ENCODE assay signal across 25 cellular contexts in the genomic region with DNA sequence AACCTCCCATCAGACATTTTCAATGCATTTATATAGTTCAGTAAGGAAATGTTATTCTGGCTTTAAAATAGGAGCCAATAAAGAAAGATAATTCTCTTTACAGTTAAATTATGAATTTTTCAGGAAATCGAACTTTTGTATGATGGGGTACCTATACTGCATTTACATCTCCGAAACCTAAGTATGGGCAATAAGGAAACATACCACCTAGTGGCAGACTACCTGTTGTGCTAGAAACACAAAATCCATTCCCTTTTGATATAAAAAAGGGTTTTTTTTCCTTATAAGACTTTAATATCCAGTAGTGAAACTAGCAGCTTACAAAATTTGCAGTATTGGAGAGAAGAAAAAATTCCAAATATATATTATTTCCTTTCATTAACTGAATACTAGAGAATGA. TPM values are rescaled to one million over a fixed set of nuclear protein-coding genes. Genes with fewer than 3 reads are reported as not detected.
DNase-seq lines count a peak whose midpoint lies in the region; ATAC-seq, FAIRE-seq and TF ChIP-seq lines count a peak whose summit lies in the region.
"Had no signal": no experiment of that assay in that cellular context is flagged by ENCODE, and none has a peak within 500 bp of the region (broad histone marks: within the 10 kb centered on the region; RNA-seq: fewer than 3 reads in every experiment).

No MANE protein-coding gene starts in this region.

- no peak overlapping the region for H3K27ac Mint-ChIP-seq in GM23338
- no peak overlapping the region for H3K27ac Mint-ChIP-seq in activated naive CD8-positive, alpha-beta T cell treated with anti-CD3 and anti-CD28 coated beads for 36 hours
- H3K27ac Mint-ChIP-seq: activated CD4-positive, alpha-beta T cell treated with anti-CD3 and anti-CD28 coated beads, Interleukin-2, amount 10 ng/mL, durations not matched to agents 7 days and 5 days; activated naive CD4-positive, alpha-beta T cell treated with anti-CD3 and anti-CD28 coated beads, Interleukin-2, amount 50 U/mL, for 72 hours; CD4-positive, CD25-positive, alpha-beta regulatory T cell; dendritic cell treated with granulocyte-macrophage colony-stimulating factor and Interleukin-4, amounts not matched to agents 40 ng/mL and 50 ng/mL, for 4 days; IgD-negative memory B cell; naive B cell; stimulated activated naive B cell treated with anti-CD40 and anti-IgM and Interleukin-4, amounts not matched to agents 10 μg/mL and 1 μg/mL and 100 μg/mL, for 72 hours had no signal

- H3K4me1 Mint-ChIP-seq in GM23338, result no peaks in the 10 kb centered on the region; the same call in 2 of the 3 replicates
- H3K4me1 Mint-ChIP-seq in activated naive CD8-positive, alpha-beta T cell treated with anti-CD3 and anti-CD28 coated beads for 36 hours, result no peaks in the 10 kb centered on the region
- H3K4me1 Mint-ChIP-seq: activated CD4-positive, alpha-beta T cell treated with anti-CD3 and anti-CD28 coated beads, Interleukin-2, amount 10 ng/mL, durations not matched to agents 7 days and 5 days; CD4-positive, CD25-positive, alpha-beta regulatory T cell; IgD-negative memory B cell; naive B cell had no signal

- H2AFZ ChIP-seq in GM23338, result no peak overlapping the region

- CTCF ChIA-PET in A549 (lab: Yijun Ruan, JAX), result interaction anchor here (0.6 kb wide), 1 partner anchor 10 kb away, joined by 3 read pairs; no protein-coding TSS in a partner anchor

- no peaks in the 10 kb centered on the region for H3K36me3 ChIP-seq in GM23338 (ENCODE audit: insufficient read depth)
- H3K36me3 ChIP-seq in RWPE2 (ENCODE audit: low read depth), result no peaks in the 10 kb centered on the region
- H3K36me3 ChIP-seq in kidney (ENCODE audit: control insufficient read depth in 1 of 2, insufficient read depth in 2 of 2, low read length in 2 of 2), result no peaks in the 10 kb centered on the region
- H3K36me3 ChIP-seq: ascending aorta had no signal

- no peak overlapping the region for H3K4me3 Mint-ChIP-seq in GM23338
- H3K4me3 Mint-ChIP-seq in activated naive CD8-positive, alpha-beta T cell treated with anti-CD3 and anti-CD28 coated beads for 36 hours, result no peak overlapping the region
- H3K4me3 Mint-ChIP-seq: activated CD4-positive, alpha-beta T cell treated with anti-CD3 and anti-CD28 coated beads, Interleukin-2, amount 10 ng/mL, durations not matched to agents 7 days and 5 days; CD4-positive, CD25-positive, alpha-beta regulatory T cell; dendritic cell treated with granulocyte-macrophage colony-stimulating factor and Interleukin-4, amounts not matched to agents 40 ng/mL and 50 ng/mL, for 4 days; IgD-negative memory B cell; naive B cell; stimulated activated naive B cell treated with anti-CD40 and anti-IgM and Interleukin-4, amounts not matched to agents 10 μg/mL and 1 μg/mL and 100 μg/mL, for 72 hours had no signal

- POLR2A ChIA-PET in A549 (lab: Yijun Ruan, JAX), result no interaction called here

- no peaks in the 10 kb centered on the region for H3K79me2 ChIP-seq in GM23338 (replicated peaks; ENCODE audit: insufficient read depth)

- 32% methylated on average over 2 of the region's 2 CpGs for WGBS in A549 (ENCODE audit: missing lambda C conversion rate)

- peaks cover 3% of the 10 kb centered on the region; the same call in 1 of the 2 replicates for H3K9me2 ChIP-seq in GM23338 (ENCODE audit: insufficient read depth)

- no peak overlapping the region for H3K9ac ChIP-seq in kidney (ENCODE audit: low read length in 2 of 2)

- H3K9me3 ChIP-seq in A549 (no peaks in the 10 kb centered on the region), RWPE2 (ENCODE audit: severe bottlenecking) (no peaks in the 10 kb centered on the region), kidney (ENCODE audit: control insufficient read depth in 1 of 2, low read length in 2 of 2) (no peaks in the 10 kb centered on the region)
- H3K9me3 ChIP-seq: ascending aorta had no signal

- H3K36me3 Mint-ChIP-seq in GM23338 (ENCODE audit: low read depth), result peaks cover 5% of the 10 kb centered on the region
- H3K36me3 Mint-ChIP-seq in activated naive CD8-positive, alpha-beta T cell treated with anti-CD3 and anti-CD28 coated beads for 36 hours, result no peaks in the 10 kb centered on the region
- H3K36me3 Mint-ChIP-seq: activated naive CD4-positive, alpha-beta T cell treated with anti-CD3 and anti-CD28 coated beads, Interleukin-2, amount 50 U/mL, for 72 hours; CD4-positive, CD25-positive, alpha-beta regulatory T cell; IgD-negative memory B cell; naive B cell; stimulated activated naive B cell treated with anti-CD40 and anti-IgM and Interleukin-4, amounts not matched to agents 10 μg/mL and 1 μg/mL and 100 μg/mL, for 72 hours had no signal

- no peak for TF ChIP-seq EP300 in A549 (IDR thresholded peaks at IDR 0.05)

- peak; percentile 25; the same call in 2 of the 3 replicates for TF ChIP-seq CTCF in A549 (IDR thresholded peaks at IDR 0.05)
- peak; percentile 34 to 50; a peak in 3 of 4 replicates for TF ChIP-seq CTCF in GM23338 (conservative IDR thresholded peaks at IDR 0.05; ENCODE audit: low read depth in 2 of 2)
- peak; percentile 25 for TF ChIP-seq CTCF in RWPE2 (IDR thresholded peaks at IDR 0.05; ENCODE audit: poor library complexity, severe bottlenecking)
- TF ChIP-seq CTCF in kidney (IDR thresholded peaks at IDR 0.05; ENCODE audit: borderline replicate concordance, extremely low read depth, insufficient read depth), result peak; percentile 12

- no peak overlapping the region for H3K4me2 ChIP-seq in A549
- no peak overlapping the region for H3K4me2 ChIP-seq in GM23338

- H3K27me3 ChIP-seq in GM23338 (ENCODE audit: insufficient read depth), result no peaks in the 10 kb centered on the region
- no peaks in the 10 kb centered on the region for H3K27me3 ChIP-seq in RWPE2 (ENCODE audit: insufficient read depth, poor library complexity, severe bottlenecking)
- H3K27me3 ChIP-seq: ascending aorta had no signal

- ATAC-seq in A549 (no peak), GM23338 (no peak), RWPE2 (ENCODE audit: low read depth) (no peak)
- ATAC-seq: activated naive CD4-positive, alpha-beta T cell treated with anti-CD3 and anti-CD28 coated beads, Interleukin-2, amount 50 U/mL, for 72 hours; left cardiac atrium; stimulated activated naive B cell treated with anti-CD40 and anti-IgM and Interleukin-4, amounts not matched to agents 10 μg/mL and 1 μg/mL and 100 μg/mL, for 72 hours had no signal

- H4K20me1 ChIP-seq in GM23338 (replicated peaks; ENCODE audit: insufficient read depth), result no peaks in the 10 kb centered on the region

- no peaks in the 10 kb centered on the region for H3K9me3 Mint-ChIP-seq in GM23338
- H3K9me3 Mint-ChIP-seq in activated naive CD8-positive, alpha-beta T cell treated with anti-CD3 and anti-CD28 coated beads for 36 hours, result no peaks in the 10 kb centered on the region
- H3K9me3 Mint-ChIP-seq: activated CD4-positive, alpha-beta T cell treated with anti-CD3 and anti-CD28 coated beads, Interleukin-2, amount 10 ng/mL, durations not matched to agents 7 days and 5 days; activated naive CD4-positive, alpha-beta T cell treated with anti-CD3 and anti-CD28 coated beads, Interleukin-2, amount 50 U/mL, for 72 hours; dendritic cell treated with granulocyte-macrophage colony-stimulating factor and Interleukin-4, amounts not matched to agents 40 ng/mL and 50 ng/mL, for 4 days; stimulated activated naive B cell treated with anti-CD40 and anti-IgM and Interleukin-4, amounts not matched to agents 10 μg/mL and 1 μg/mL and 100 μg/mL, for 72 hours had no signal

- H3K27ac ChIP-seq in A549, result no peak overlapping the region
- H3K27ac ChIP-seq in GM23338 (ENCODE audit: low read depth), result no peak overlapping the region
- no peak overlapping the region for H3K27ac ChIP-seq in RWPE2 (ENCODE audit: poor library complexity, severe bottlenecking)
- H3K27ac ChIP-seq in kidney (ENCODE audit: low read depth in 2 of 2, low read length in 2 of 2), result no peak overlapping the region
- H3K27ac ChIP-seq: ascending aorta had no signal

- peak in 1 of 2 experiments; percentile 19; a peak in 1 of 5 replicates for TF ChIP-seq RAD21 in A549 (conservative IDR thresholded peaks at IDR 0.05 in 1 of 2, IDR thresholded peaks at IDR 0.05 in 1 of 2)

- H3F3A ChIP-seq in GM23338 (replicated peaks; ENCODE audit: low read depth), result no peaks in the 10 kb centered on the region

- DNase-seq in A549 (ENCODE audit: low read depth in 1 of 2, low spot score in 1 of 2), result no peak
- DNase-seq in GM23338 (ENCODE audit: low spot score), result no peak
- DNase-seq in RWPE2 (ENCODE audit: low spot score), result no peak
- no peak for DNase-seq in kidney
- no peak for DNase-seq in activated naive CD8-positive, alpha-beta T cell treated with anti-CD3 and anti-CD28 coated beads for 36 hours
- DNase-seq in NCI-H128 (lab: John Stamatoyannopoulos, UW; ENCODE audit: unreplicated experiment), result no peak
- DNase-seq in activated gamma-delta T cell treated with Interleukin-2 at 50 U/mL for 16 hours, result no peak
- DNase-seq: activated CD4-positive, alpha-beta T cell treated with anti-CD3 and anti-CD28 coated beads, Interleukin-2, amount 10 ng/mL, durations not matched to agents 7 days and 5 days; caudate nucleus; CD4-positive, CD25-positive, alpha-beta regulatory T cell; DMS 273 treated with DMSO at 0.1 percent for 48 hours; left cardiac atrium; MM.1S; naive B cell; NCI-H1436; NCI-H526; occipital lobe; stimulated activated CD4-positive, alpha-beta T cell treated with anti-CD3 and anti-CD28 coated beads, Interleukin-4, amount 100 ng/mL, for 24 hours; stimulated activated naive B cell treated with anti-CD40 and anti-IgM and Interleukin-4, amounts not matched to agents 10 μg/mL and 1 μg/mL and 100 μg/mL, for 72 hours; T-helper 9 cell had no signal

- H3K27me3 Mint-ChIP-seq in GM23338 (ENCODE audit: insufficient read depth, low read depth, poor library complexity), result no peaks in the 10 kb centered on the region
- peaks cover 28% of the 10 kb centered on the region for H3K27me3 Mint-ChIP-seq in activated naive CD8-positive, alpha-beta T cell treated with anti-CD3 and anti-CD28 coated beads for 36 hours

- FAIRE-seq in A549 (lab: Jason Lieb, UNC) (no peak), kidney (lab: Jason Lieb, UNC) (no peak)

- intact Hi-C loops in kidney (cut with DNase I), result no loop called here

- no peak for TF ChIP-seq POLR2A in A549 (IDR thresholded peaks at IDR 0.05; ENCODE audit: low read length)

- H3K4me1 ChIP-seq in A549 (peaks cover 19% of the 10 kb centered on the region), GM23338 (ENCODE audit: insufficient read depth) (no peaks in the 10 kb centered on the region), RWPE2 (ENCODE audit: insufficient read depth, poor library complexity, severe bottlenecking) (no peaks in the 10 kb centered on the region), kidney (ENCODE audit: control insufficient read depth in 1 of 2, insufficient read depth in 1 of 2, low read depth in 1 of 2, low read length in 2 of 2) (no peaks in the 10 kb centered on the region)
- H3K4me1 ChIP-seq: ascending aorta had no signal

- H3K4me3 ChIP-seq in A549, result no peak overlapping the region
- no peak overlapping the region for H3K4me3 ChIP-seq in GM23338
- no peak overlapping the region for H3K4me3 ChIP-seq in RWPE2 (ENCODE audit: severe bottlenecking)
- H3K4me3 ChIP-seq in kidney (ENCODE audit: low read length in 2 of 2), result no peak overlapping the region
- H3K4me3 ChIP-seq: ascending aorta had no signal

RNA-seq across cellular contexts. Expression of a gene that starts 21.3 kb away (rescaled TPM):
- polyA plus RNA-seq in A549 (2011; rRNA removed), result 49.0 and 55.9 TPM in 2 replicates
- 10.7 and 11.5 TPM in 2 replicates for polyA plus RNA-seq in A549 (2012; cell fraction: cytosol; rRNA removed)
- polyA plus RNA-seq in A549 (2012; cell fraction: nucleus; rRNA removed), result 18.0 and 18.5 TPM in 2 replicates
- polyA plus RNA-seq in A549 (2017; fragmentation: RNase III; extraction: RNeasy Plus Mini Kit Qiagen cat#74134 plus additional on column Dnase treatment), result 27.9 to 29.9 TPM (median 28.6 TPM) in 3 replicates
- 47.1 and 50.0 TPM in 2 replicates for polyA minus RNA-seq in A549 (2011; rRNA and poly(A)+ RNA removed)
- total RNA-seq in GM23338 (2014; rRNA removed; shearing (Covaris generic)), result 46.3 and 49.8 TPM in 2 replicates
- polyA plus RNA-seq in GM23338 (2016; fragmentation: Nextera tagmentation; extraction: Ambion mirVana), result 13.2 and 14.9 TPM in 2 replicates
- 24.2 TPM for total RNA-seq in kidney
- polyA plus RNA-seq in kidney (ENCODE audit: insufficient read depth, low read depth, low replicate concordance), result 8.6 TPM
- 1 to 10 TPM; 8.7 to 9.3 TPM for total RNA-seq in activated naive CD8-positive, alpha-beta T cell treated with anti-CD3 and anti-CD28 coated beads for 36 hours
- total RNA-seq: CD4-positive, CD25-positive, alpha-beta regulatory T cell; G401 had no signal
- polyA plus RNA-seq: CD4-positive, CD25-positive, alpha-beta regulatory T cell; IgD-negative memory B cell had no signal
